1 cellular context compared by ENCODE assay signal in genomic region chr1:67162954-67163353, GRCh38.
TF ChIP-seq lines count a peak whose summit lies in the region.

No MANE protein-coding gene starts in this region.

TF ChIP-seq in K562, 482 proteins besides CTCF, POLR2A, EP300 and RAD21 (continued from another document):
- TF ChIP-seq KDM2B (CRISPR knock-in tag; IDR thresholded peaks at IDR 0.05) (no peak), ZNF134 (CRISPR knock-in tag; conservative IDR thresholded peaks at IDR 0.05) (no peak), ARHGAP35 (IDR thresholded peaks at IDR 0.05; ENCODE audit: partially characterized antibody) (no peak), HDAC8 (tag; IDR thresholded peaks at IDR 0.05) (no peak), CBFA2T2 (conservative IDR thresholded peaks at IDR 0.05) (peak; percentile 86)
TF ChIP-seq in K562: peak in this region for 25.
